ENCODE assay signal across 8 cellular contexts in genomic region chr19:488505-489417, GRCh38. TPM values are rescaled to one million over a fixed set of nuclear protein-coding genes. Genes with fewer than 3 reads are reported as not detected.
DNase-seq lines count a peak whose midpoint lies in the region; ATAC-seq, FAIRE-seq and TF ChIP-seq lines count a peak whose summit lies in the region.

No MANE protein-coding gene starts in this region.

- ATAC-seq in HG02884 (IDR thresholded peaks at IDR 0.05; ENCODE audit: unreplicated experiment) (peak; percentile 47), aorta (ENCODE audit: low FRiP score) (peak; percentile 98)

- H3K4me3 ChIP-seq in aorta (ENCODE audit: low read length in 2 of 2): peak overlapping the region; percentile 74 to 94

- peak overlapping the region in 1 of 2 donors; percentile 72 for H3K27ac ChIP-seq in aorta (ENCODE audit: low read depth in 1 of 2, low read length in 2 of 2)

- no peaks in the 10 kb centered on the region for H3K36me3 ChIP-seq in aorta (ENCODE audit: control insufficient read depth in 1 of 2, insufficient read depth in 2 of 2, low read length in 1 of 2)

- 1% methylated on average over 60 to 114 of the region's 114 CpGs for WGBS in aorta, 2 donors

- no peaks in the 10 kb centered on the region for H3K9me3 ChIP-seq in aorta (ENCODE audit: control insufficient read depth, low read length)

- peak; percentile 99 for DNase-seq in GM12891 (ENCODE audit: insufficient read length, low spot score)
- DNase-seq in NCI-H187 (lab: John Stamatoyannopoulos, UW): peak; percentile 85 to 97
- peak; percentile 79 to 97 (median 87) for DNase-seq in T-helper 2 cell
- DNase-seq in anterior cingulate cortex (lab: John Stamatoyannopoulos, UW): peak; percentile 36 to 97 (median 92)
- DNase-seq in hepatic stellate cell (ENCODE audit: low spot score): peak; percentile 99
- peak; percentile 78 for DNase-seq in renal cortical epithelial cell (ENCODE audit: low read depth)
- peak; percentile 98 to 99 for DNase-seq in aorta

- H3K27me3 ChIP-seq in aorta (ENCODE audit: control insufficient read depth in 1 of 2, insufficient read depth in 2 of 2, low read length in 1 of 2): no peaks in the 10 kb centered on the region

- TF ChIP-seq POLR2A in GM12891 (IDR thresholded peaks at IDR 0.05; ENCODE audit: low read depth, low read length): peak; percentile 74

- peak; percentile 99 for FAIRE-seq in GM12891 (lab: Jason Lieb, UNC)

- no peaks in the 10 kb centered on the region for H3K4me1 ChIP-seq in aorta (ENCODE audit: control insufficient read depth in 1 of 2, insufficient read depth in 2 of 2, low read length in 2 of 2)

- intact Hi-C loops in aorta (cut with DNase I): loop anchor here in 1 of 2 donors (2.0 to 10.0 kb wide), 2 partner anchors 18 to 144 kb away; partner anchors contain the start of genes MIER2 and TPGS1

TF ChIP-seq in GM12891, 5 proteins besides CTCF, POLR2A, EP300 and RAD21:
- TF ChIP-seq PAX5 (IDR thresholded peaks at IDR 0.05; ENCODE audit: insufficient read depth, low read length, severe bottlenecking) (peak; percentile 50), POU2F2 (IDR thresholded peaks at IDR 0.05; ENCODE audit: low read depth, low read length) (0 out of 2 replicates have a peak, but pooled peaks have one; percentile 50), TAF1 (IDR thresholded peaks at IDR 0.05; ENCODE audit: low read depth, low read length) (peak; percentile 64), SPI1 (IDR thresholded peaks at IDR 0.05; ENCODE audit: low read depth, low read length) (no peak), POLR2AphosphoS5 (IDR thresholded peaks at IDR 0.05; ENCODE audit: low read depth, low read length) (peak; percentile 59; the same call in 1 of the 2 replicates)

RNA-seq across cellular contexts. Expression of gene MADCAM1, which starts 7.5 kb away (rescaled TPM):
- polyA plus RNA-seq in GM12891 (2012; ENCODE audit: low read depth, missing spikeins): 0.68 TPM
- total RNA-seq in renal cortical epithelial cell (0.05 TPM in 1 of 2 replicates, not detected in the other), aorta (under 1 TPM in 1 of 2 donors, not detected in 1; 0.63 TPM)
- 1 to 10 TPM in 1 of 2 donors, under 1 TPM in 1; 0.50 to 1.4 TPM for polyA plus RNA-seq in aorta

RNA-seq across cellular contexts. Expression of gene TPGS1, which starts 18.5 kb away (rescaled TPM):
- polyA plus RNA-seq in GM12891 (2012; ENCODE audit: low read depth, missing spikeins): 5.4 TPM
- total RNA-seq in renal cortical epithelial cell (30.3 and 75.5 TPM in 2 replicates), aorta (10 to 100 TPM; 19.2 to 20.2 TPM)
- 10 to 100 TPM; 17.4 to 33.0 TPM for polyA plus RNA-seq in aorta

RNA-seq across cellular contexts. Expression of gene SHC2, which starts 27.9 kb away (rescaled TPM):
- polyA plus RNA-seq in GM12891 (2012; ENCODE audit: low read depth, missing spikeins): 0.05 TPM
- total RNA-seq in renal cortical epithelial cell (1.0 and 5.1 TPM in 2 replicates), aorta (10 to 100 TPM in 1 of 2 donors, 1 to 10 TPM in 1; 9.7 to 31.4 TPM)
- polyA plus RNA-seq in aorta: 10 to 100 TPM in 1 of 2 donors, 1 to 10 TPM in 1; 7.3 to 10.9 TPM

RNA-seq across cellular contexts. Expression of gene CDC34, which starts 42.8 kb away (rescaled TPM):
- 23.2 TPM for polyA plus RNA-seq in GM12891 (2012; ENCODE audit: low read depth, missing spikeins)
- total RNA-seq in renal cortical epithelial cell (50.3 and 94.5 TPM in 2 replicates), aorta (10 to 100 TPM; 39.6 to 46.4 TPM)
- 10 to 100 TPM; 27.5 to 79.1 TPM for polyA plus RNA-seq in aorta

RNA-seq across cellular contexts. Expression of gene GZMM, which starts 55.1 kb away (rescaled TPM):
- polyA plus RNA-seq in GM12891 (2012; ENCODE audit: low read depth, missing spikeins): 0.42 TPM
- not detected in 2 replicates for total RNA-seq in renal cortical epithelial cell
- total RNA-seq in aorta: under 1 TPM; 0.54 to 0.75 TPM
- 1 to 10 TPM in 1 of 2 donors, not detected in 1; 2.8 TPM for polyA plus RNA-seq in aorta
